ENCODE assay signal across 28 cellular contexts in the genomic region with DNA sequence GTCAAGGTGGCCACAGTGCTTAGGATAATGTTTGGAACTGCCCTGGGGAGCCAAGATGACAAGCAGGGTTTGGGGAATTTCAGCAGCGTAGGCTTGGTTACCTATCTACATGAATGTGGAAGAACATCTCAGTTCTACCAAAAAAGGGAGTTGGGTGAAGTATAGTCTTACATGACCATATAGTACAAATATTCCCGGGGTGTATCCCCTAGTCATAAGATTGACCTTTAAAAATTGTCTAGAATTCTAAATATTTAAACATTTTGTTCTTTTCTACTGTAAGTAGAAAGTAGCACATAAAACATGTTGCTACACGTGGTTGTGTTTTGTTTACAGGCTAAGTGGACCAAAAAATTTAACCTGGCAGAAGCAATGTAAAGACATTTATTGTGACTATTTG. TPM values are rescaled to one million over a fixed set of nuclear protein-coding genes. Genes with fewer than 3 reads are reported as not detected.
"Had no signal": no experiment of that assay in that cellular context is flagged by ENCODE, and none has a peak within 500 bp of the region (broad histone marks: within the 10 kb centered on the region; RNA-seq: fewer than 3 reads in every experiment).

No MANE protein-coding gene starts in this region.

- ATAC-seq: activated CD4-positive, CD25-positive, alpha-beta regulatory T cell treated with anti-CD3 and anti-CD28 coated beads, Interleukin-2, amount 50 U/mL, for 24 hours had no signal

- H3K27ac Mint-ChIP-seq: activated naive CD4-positive, alpha-beta T cell treated with anti-CD3 and anti-CD28 coated beads, Interleukin-2, amount 10 ng/mL, durations not matched to agents 7 days and 5 days; activated naive CD8-positive, alpha-beta T cell treated with anti-CD3 and anti-CD28 coated beads for 36 hours had no signal

- H3K4me3 Mint-ChIP-seq: activated naive CD4-positive, alpha-beta T cell treated with anti-CD3 and anti-CD28 coated beads, Interleukin-2, amount 10 ng/mL, durations not matched to agents 7 days and 5 days; activated naive CD8-positive, alpha-beta T cell treated with anti-CD3 and anti-CD28 coated beads for 36 hours had no signal

- H3K4me1 ChIP-seq: adrenal gland, SJCRH30 had no signal

- H3K9me3 Mint-ChIP-seq: activated naive CD4-positive, alpha-beta T cell treated with anti-CD3 and anti-CD28 coated beads, Interleukin-2, amount 10 ng/mL, durations not matched to agents 7 days and 5 days; activated naive CD8-positive, alpha-beta T cell treated with anti-CD3 and anti-CD28 coated beads for 36 hours had no signal

- DNase-seq: activated CD4-positive, alpha-beta T cell treated with anti-CD3 and anti-CD28 coated beads for 4 hours; activated CD4-positive, alpha-beta T cell treated with anti-CD3 and anti-CD28 coated beads, Interleukin-2, amount 50 U/mL, for 48 hours; activated CD8-positive, alpha-beta memory T cell treated with anti-CD3 and anti-CD28 coated beads, Interleukin-2, amount 50 U/mL, for 48 hours; activated effector memory CD4-positive, alpha-beta T cell treated with anti-CD3 and anti-CD28 coated beads, Interleukin-2, amount 50 U/mL, for 16 hours; activated naive CD4-positive, alpha-beta T cell treated with anti-CD3 and anti-CD28 coated beads, Interleukin-2, amount 10 ng/mL, durations not matched to agents 7 days and 5 days; activated naive CD8-positive, alpha-beta T cell treated with anti-CD3 and anti-CD28 coated beads for 36 hours; activated T-cell treated with anti-CD3 and anti-CD28 coated beads, Interleukin-2, amount 50 U/mL, for 1 hour; adrenal gland; anterior cingulate cortex; caudate nucleus; MG63; MV-4-11; NCI-H1092 treated with DMSO at 0.1 percent for 48 hours; NCI-H1417 treated with DMSO at 0.1 percent for 48 hours; NCI-H1694; NCI-H2029; NCI-H2107; NCI-H2171 treated with DMSO at 0.1 percent for 48 hours; NCI-H226; NCI-H526 treated with DMSO at 0.1 percent for 48 hours; NCI-H82; Right ventricle myocardium superior; SJCRH30; SK-N-SH had no signal

- H3K27me3 ChIP-seq: adrenal gland, MG63, SJCRH30 had no signal

- H3K27me3 Mint-ChIP-seq: activated naive CD4-positive, alpha-beta T cell treated with anti-CD3 and anti-CD28 coated beads, Interleukin-2, amount 10 ng/mL, durations not matched to agents 7 days and 5 days had no signal

- H3K27ac ChIP-seq: adrenal gland, SJCRH30 had no signal

RNA-seq across cellular contexts. Expression of gene IL12RB2, which starts 20.2 kb away (rescaled TPM):
- total RNA-seq: NCI-H460, OCI-LY7, RPMI7951, SJCRH30 had no signal
- polyA plus RNA-seq: SK-N-SH had no signal
